Comparison of ENCODE assay signal across 16 cellular contexts in the genomic region with DNA sequence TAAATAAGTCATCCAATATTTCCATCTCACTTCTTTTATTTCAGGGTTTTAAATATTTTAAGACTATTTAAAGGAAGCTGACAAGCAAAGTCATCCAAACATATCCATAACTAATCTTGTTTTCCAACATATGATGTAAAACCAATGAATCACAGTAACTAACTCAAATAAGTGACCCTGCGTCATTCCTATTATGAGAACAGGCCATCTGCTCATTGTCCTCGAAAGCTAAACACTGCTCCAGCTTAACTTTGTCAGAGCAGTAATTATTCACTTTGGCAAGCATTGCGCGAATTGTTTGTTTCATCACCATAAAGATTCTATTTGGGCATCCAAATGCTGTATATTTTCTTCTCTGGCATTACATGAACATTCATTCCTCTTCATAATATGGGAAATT.
DNase-seq lines count a peak whose midpoint lies in the region; ATAC-seq and TF ChIP-seq lines count a peak whose summit lies in the region.
"Had no signal": no experiment of that assay in that cellular context is flagged by ENCODE, and none has a peak within 500 bp of the region (broad histone marks: within the 10 kb centered on the region; RNA-seq: fewer than 3 reads in every experiment).

No MANE protein-coding gene starts in this region.

- no peaks in the 10 kb centered on the region for H3K36me3 ChIP-seq in esophagus muscularis mucosa
- H3K36me3 ChIP-seq: neural progenitor cell had no signal

- WGBS in esophagus muscularis mucosa: 36% methylated on average over 4 of the region's 4 CpGs

- peak overlapping the region in 3 of 4 donors; percentile 34 to 55 (median 50) for H3K27ac ChIP-seq in esophagus muscularis mucosa (replicated peaks in 1 of 4)
- H3K27ac ChIP-seq: neural progenitor cell, psoas muscle had no signal

- H3K9me3 ChIP-seq in esophagus muscularis mucosa: peaks cover 0 to 11% (median 1%) of the 10 kb centered on the region in 4 donors
- H3K9me3 ChIP-seq: psoas muscle had no signal

- no peak for ATAC-seq in HG03039 (IDR thresholded peaks at IDR 0.05; ENCODE audit: unreplicated experiment)
- ATAC-seq: activated T-cell treated with anti-CD3 and anti-CD28 coated beads, Interleukin-2, amount 50 U/mL, for 72 hours; psoas muscle had no signal

- TF ChIP-seq CTCF in esophagus muscularis mucosa (IDR thresholded peaks at IDR 0.05): no peak

- no peak for TF ChIP-seq POLR2A in esophagus muscularis mucosa (IDR thresholded peaks at IDR 0.05; ENCODE audit: low read depth)

- no peaks in the 10 kb centered on the region for H3K27me3 ChIP-seq in esophagus muscularis mucosa
- H3K27me3 ChIP-seq: neural progenitor cell had no signal

- peak; percentile 71 for TF ChIP-seq EP300 in esophagus muscularis mucosa (IDR thresholded peaks at IDR 0.05)

- DNase-seq in HCEC 1CT: peak; percentile 64
- DNase-seq in NCI-H446 (lab: John Stamatoyannopoulos, UW): peak; percentile 30 to 59
- DNase-seq in esophagus muscularis mucosa (ENCODE audit: extremely low spot score): no peak
- peak; percentile 12 for DNase-seq in mucosa of gallbladder (ENCODE audit: low spot score)
- no peak for DNase-seq in activated CD8-positive, alpha-beta memory T cell treated with anti-CD3 and anti-CD28 coated beads, Interleukin-2, amount 50 U/mL, for 48 hours
- DNase-seq in SW480 (ENCODE audit: low spot score): no peak
- no peak for DNase-seq in NCI-H526 treated with DMSO at 0.1 percent for 48 hours (lab: John Stamatoyannopoulos, UW)
- DNase-seq: activated B cell treated with CpG ODN at 0.5 μM for 24 hours; activated naive CD8-positive, alpha-beta T cell treated with anti-CD3 and anti-CD28 coated beads for 36 hours; activated T-cell treated with anti-CD3 and anti-CD28 coated beads, Interleukin-2, amount 50 U/mL, for 72 hours; Kasumi-1; NCI-H1092 treated with DMSO at 0.1 percent for 48 hours; psoas muscle; SIG-M5 had no signal

- H3K4me1 ChIP-seq in esophagus muscularis mucosa: peaks cover 0 to 15% (median 0%) of the 10 kb centered on the region in 4 donors
- H3K4me1 ChIP-seq: neural progenitor cell, psoas muscle had no signal

- no peak overlapping the region for H3K4me3 ChIP-seq in esophagus muscularis mucosa
- H3K4me3 ChIP-seq: neural progenitor cell, psoas muscle had no signal

- intact Hi-C loops in esophagus muscularis mucosa (cut with DNase I): no loop called here

Comparison
In these comparisons a context has a peak if more than half of its experiments do, and no peak if none do; other contexts are left out.
1. DNase-seq: peak in HCEC 1CT (single experiment), NCI-H446 (2 of 2) and mucosa of gallbladder (single experiment); none in esophagus muscularis mucosa (single experiment), activated CD8-positive, alpha-beta memory T cell treated with anti-CD3 and anti-CD28 coated beads, Interleukin-2, amount 50 U/mL, for 48 hours (single experiment), SW480 (single experiment) and NCI-H526 treated with DMSO at 0.1 percent for 48 hours (single experiment).